ENCODE assay signal across 8 cellular contexts in the genomic region with DNA sequence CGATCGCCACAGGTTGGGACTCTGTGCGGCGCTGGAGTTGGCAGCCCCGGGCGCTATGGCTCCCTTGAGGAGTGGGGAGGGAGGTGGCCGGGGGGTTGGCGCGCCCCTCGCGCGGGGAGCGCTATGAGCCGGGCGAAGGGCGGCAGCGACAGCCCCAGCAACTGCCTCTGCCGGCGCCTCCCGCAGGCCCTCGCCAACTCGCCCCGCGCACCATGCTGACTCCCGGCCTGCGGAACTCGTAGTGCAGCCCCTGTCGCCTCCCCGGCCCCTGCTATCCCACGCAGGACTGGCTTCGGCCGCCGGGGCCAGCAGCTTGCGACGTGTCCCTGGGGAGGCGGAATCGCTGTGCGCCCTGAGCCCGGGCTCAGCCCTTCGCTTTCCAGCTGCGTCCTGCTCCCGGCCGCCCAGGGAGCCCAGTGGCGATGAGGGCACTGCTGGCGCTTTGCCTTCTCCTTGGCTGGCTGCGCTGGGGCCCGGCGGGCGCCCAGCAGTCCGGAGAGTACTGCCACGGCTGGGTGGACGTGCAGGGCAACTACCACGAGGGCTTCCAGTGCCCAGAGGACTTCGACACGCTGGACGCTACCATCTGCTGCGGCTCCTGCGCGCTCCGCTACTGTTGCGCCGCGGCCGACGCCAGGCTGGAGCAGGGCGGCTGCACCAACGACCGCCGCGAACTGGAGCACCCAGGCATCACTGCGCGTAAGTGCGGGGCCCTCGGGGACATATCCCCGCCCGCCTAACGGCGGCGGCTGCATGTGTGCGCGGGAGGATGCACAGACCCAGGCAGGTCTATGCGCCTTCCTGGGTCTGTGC. TPM values are rescaled to one million over a fixed set of nuclear protein-coding genes. Genes with fewer than 3 reads are reported as not detected.
DNase-seq lines count a peak whose midpoint lies in the region; ATAC-seq and TF ChIP-seq lines count a peak whose summit lies in the region.

No MANE protein-coding gene starts in this region.

- H3K27me3 ChIP-seq in gastroesophageal sphincter, result peaks cover 73% of the 10 kb centered on the region

- no CpG with 5 or more reads among the region's 82 CpGs for WGBS in gastroesophageal sphincter (ENCODE audit: low coverage in 1 of 2), 2 donors

- no peaks in the 10 kb centered on the region for H3K36me3 ChIP-seq in gastroesophageal sphincter

- peak overlapping the region in 3 of 4 donors; percentile 58 to 79 (median 64) for H3K27ac ChIP-seq in gastroesophageal sphincter

- no peaks in the 10 kb centered on the region for H3K9me3 Mint-ChIP-seq in osteocyte (ENCODE audit: unreplicated experiment)

- no peak overlapping the region for H3K27ac Mint-ChIP-seq in osteocyte (ENCODE audit: unreplicated experiment)

- TF ChIP-seq CTCF in WI38 (IDR thresholded peaks at IDR 0.05; ENCODE audit: low read depth, low read length) (0 out of 2 replicates have a peak, but pooled peaks have one; percentile 4), gastroesophageal sphincter (IDR thresholded peaks at IDR 0.05) (no peak), osteocyte (IDR thresholded peaks at IDR 0.05) (no peak)

- peak overlapping the region; percentile 84 for H3K4me3 Mint-ChIP-seq in osteocyte (ENCODE audit: unreplicated experiment)

- peaks cover 2% of the 10 kb centered on the region for H3K36me3 Mint-ChIP-seq in osteocyte (ENCODE audit: unreplicated experiment)

- peaks cover 41% of the 10 kb centered on the region for H3K4me1 Mint-ChIP-seq in osteocyte (ENCODE audit: unreplicated experiment)

- H3K9me3 ChIP-seq in gastroesophageal sphincter, result no peaks in the 10 kb centered on the region

- peak; percentile 22 for DNase-seq in A172 (ENCODE audit: low spot score)
- DNase-seq in osteocyte (ENCODE audit: extremely low spot score, unreplicated experiment), result peak; percentile 85
- DNase-seq in RKO (ENCODE audit: low spot score), result no peak
- no peak for DNase-seq in NCI-H69 (lab: John Stamatoyannopoulos, UW)

- ATAC-seq in GM18505 (IDR thresholded peaks at IDR 0.05; ENCODE audit: unreplicated experiment), result peak; percentile 50
- peak; percentile 37 for ATAC-seq in HG03095 (IDR thresholded peaks at IDR 0.05; ENCODE audit: unreplicated experiment)
- ATAC-seq in gastroesophageal sphincter, result peak; percentile 29

- no peak for TF ChIP-seq EP300 in gastroesophageal sphincter (IDR thresholded peaks at IDR 0.05)

- H3K27me3 Mint-ChIP-seq in osteocyte (ENCODE audit: unreplicated experiment), result peaks cover 11% of the 10 kb centered on the region

- TF ChIP-seq POLR2A in GM18505 (IDR thresholded peaks at IDR 0.05; ENCODE audit: borderline replicate concordance, extremely low read depth, insufficient read depth, insufficient read length) (no peak), gastroesophageal sphincter (IDR thresholded peaks at IDR 0.05) (no peak)

- peak overlapping the region; percentile 68 for H3K4me3 ChIP-seq in WI38 (ENCODE audit: low read depth, low read length)
- H3K4me3 ChIP-seq in gastroesophageal sphincter, result peak overlapping the region; percentile 16 to 52

- H3K4me1 ChIP-seq in gastroesophageal sphincter, result peaks cover 0 to 28% (median 0%) of the 10 kb centered on the region in 3 donors

RNA-seq across cellular contexts. Expression of gene SHISA3, which starts 0.6 kb away (rescaled TPM):
- total RNA-seq in A172 (2014; rRNA removed; shearing (Covaris generic)), result 3.1 and 3.9 TPM in 2 replicates
- 10 to 100 TPM in 2 of 4 donors, 1 to 10 TPM in 2; 6.3 to 13.5 (median 9.4) TPM for total RNA-seq in gastroesophageal sphincter
- total RNA-seq in osteocyte, result 3.9 and 4.9 TPM in 2 replicates

Comparison
In these comparisons a context has a peak if more than half of its experiments do, and no peak if none do; other contexts are left out.
1. DNase-seq: peak in A172 (single experiment) and osteocyte (single experiment); none in RKO (single experiment) and NCI-H69 (single experiment).
2. Peak in every context shown above with its lines, with median percentiles within 50 percentile points of each other: ATAC-seq.